15 cellular contexts compared by ENCODE assay signal in genomic region chr1:167328306-167328705, GRCh38.
DNase-seq lines count a peak whose midpoint lies in the region; ATAC-seq and TF ChIP-seq lines count a peak whose summit lies in the region.
"Had no signal": no experiment of that assay in that cellular context is flagged by ENCODE, and none has a peak within 500 bp of the region (broad histone marks: within the 10 kb centered on the region; RNA-seq: fewer than 3 reads in every experiment).

No MANE protein-coding gene starts in this region.

- H3K27me3 Mint-ChIP-seq in GM23338 (ENCODE audit: insufficient read depth, low read depth, poor library complexity): no peaks in the 10 kb centered on the region
- no peaks in the 10 kb centered on the region; the same call in 1 of the 2 replicates for H3K27me3 Mint-ChIP-seq in HFFc6 (ENCODE audit: insufficient read depth)
- H3K27me3 Mint-ChIP-seq: type B pancreatic cell had no signal

- DNase-seq in D341Med (ENCODE audit: low spot score) (peak; percentile 61), GM23338 (ENCODE audit: low spot score) (no peak), NB4 (ENCODE audit: low read depth) (no peak), iPS DF 6.9 (ENCODE audit: low read depth, low spot score) (no peak), NCI-H2171 (lab: John Stamatoyannopoulos, UW) (no peak), HFFc6 (no peak), sciatic nerve (ENCODE audit: low spot score) (no peak), iPS-NIHi7 (ENCODE audit: extremely low spot score) (no peak)
- DNase-seq: activated CD8-positive, alpha-beta memory T cell treated with anti-CD3 and anti-CD28 coated beads for 24 hours; activated gamma-delta T cell treated with Interleukin-2 at 50 U/mL for 16 hours; heart right ventricle; lower lobe of right lung; stimulated activated CD4-positive, alpha-beta T cell treated with anti-CD3 and anti-CD28 coated beads, Interleukin-12 subunit alpha, Interleukin-12 subunit beta, amount 100 ng/mL, for 4 hours had no signal

- WGBS in iPS DF 6.9 (ENCODE audit: insufficient coverage, insufficient read length): no CpG with 5 or more reads among the region's 3 CpGs

- H3K4me3 Mint-ChIP-seq in GM23338 (peak overlapping the region; percentile 57), HFFc6 (no peak overlapping the region)
- H3K4me3 Mint-ChIP-seq: type B pancreatic cell had no signal

- H3K4me1 ChIP-seq in GM23338 (ENCODE audit: insufficient read depth) (peaks cover 44% of the 10 kb centered on the region), iPS DF 6.9 (ENCODE audit: control insufficient read depth, insufficient read depth, low read length) (no peaks in the 10 kb centered on the region; the same call in 1 of the 2 replicates)

- H3K4me1 Mint-ChIP-seq in GM23338: peaks cover 50% of the 10 kb centered on the region
- H3K4me1 Mint-ChIP-seq in HFFc6 (ENCODE audit: low read depth): peaks cover 7% of the 10 kb centered on the region

- TF ChIP-seq CTCF in GM23338 (conservative IDR thresholded peaks at IDR 0.05; ENCODE audit: low read depth in 2 of 2): no peak
- no peak for TF ChIP-seq CTCF in NB4 (IDR thresholded peaks at IDR 0.05; ENCODE audit: low read depth, low read length)
- TF ChIP-seq CTCF in HFFc6 (IDR thresholded peaks at IDR 0.05): no peak

- peaks cover 95% of the 10 kb centered on the region for H3K79me2 ChIP-seq in GM23338 (replicated peaks; ENCODE audit: insufficient read depth)

- no peak overlapping the region for H2AFZ ChIP-seq in GM23338

- H3K27ac Mint-ChIP-seq in GM23338 (peak overlapping the region; percentile 56), HFFc6 (no peak overlapping the region)
- H3K27ac Mint-ChIP-seq: type B pancreatic cell had no signal

- H3K4me3 ChIP-seq in GM23338: peak overlapping the region; percentile 47
- peak overlapping the region; percentile 54 for H3K4me3 ChIP-seq in NB4 (ENCODE audit: low read depth, low read length)
- H3K4me3 ChIP-seq in iPS DF 6.9 (ENCODE audit: low read length): no peak overlapping the region
- H3K4me3 ChIP-seq: cardiac muscle cell, lower lobe of right lung had no signal

- H3K9me3 Mint-ChIP-seq in GM23338 (peaks cover 10% of the 10 kb centered on the region; the same call in 2 of the 3 replicates), HFFc6 (peaks cover under 1% of the 10 kb centered on the region)
- H3K9me3 Mint-ChIP-seq: type B pancreatic cell had no signal

- H3K27ac ChIP-seq in GM23338 (ENCODE audit: low read depth) (peak overlapping the region; percentile 70; the same call in 1 of the 2 replicates), iPS DF 6.9 (ENCODE audit: low read length) (peak overlapping the region; percentile 69)
- H3K27ac ChIP-seq: lower lobe of right lung had no signal

- H3K36me3 Mint-ChIP-seq in GM23338 (ENCODE audit: low read depth) (peaks cover 28% of the 10 kb centered on the region), HFFc6 (ENCODE audit: low read depth) (peaks cover 11% of the 10 kb centered on the region)

- ATAC-seq in GM23338: peak; percentile 37; the same call in 2 of the 3 replicates
- ATAC-seq in sciatic nerve: no peak
- ATAC-seq: heart right ventricle had no signal

- H3K9me3 ChIP-seq in iPS DF 6.9 (ENCODE audit: control insufficient read depth, insufficient read depth, low read length): no peaks in the 10 kb centered on the region

- no peak for TF ChIP-seq POLR2A in NB4 (IDR thresholded peaks at IDR 0.05; ENCODE audit: extremely low read depth, insufficient read length)

- H3F3A ChIP-seq in GM23338 (replicated peaks; ENCODE audit: low read depth): no peaks in the 10 kb centered on the region

- H3K4me2 ChIP-seq in GM23338: peak overlapping the region; percentile 79

- H3K36me3 ChIP-seq in GM23338 (ENCODE audit: insufficient read depth): peaks cover 8% of the 10 kb centered on the region; the same call in 1 of the 2 replicates
- H3K36me3 ChIP-seq in iPS DF 6.9 (ENCODE audit: control insufficient read depth, insufficient read depth, low read length): no peaks in the 10 kb centered on the region
- H3K36me3 ChIP-seq: lower lobe of right lung had no signal

- intact Hi-C loops in sciatic nerve (cut with DNase I): no loop called here

- H3K27me3 ChIP-seq in GM23338 (ENCODE audit: insufficient read depth): no peaks in the 10 kb centered on the region
- H3K27me3 ChIP-seq in iPS DF 6.9 (ENCODE audit: control insufficient read depth, insufficient read depth, low read length): no peaks in the 10 kb centered on the region
- H3K27me3 ChIP-seq: cardiac muscle cell, heart right ventricle had no signal

- 0 out of 2 replicates have a peak, but pooled peaks cover 2% of the 10 kb centered on the region for H3K9me2 ChIP-seq in GM23338 (ENCODE audit: insufficient read depth)

- H4K20me1 ChIP-seq in GM23338 (replicated peaks; ENCODE audit: insufficient read depth): peaks cover 10% of the 10 kb centered on the region

TF ChIP-seq in GM23338, 12 proteins besides CTCF, POLR2A, EP300 and RAD21 (continues in another document):
- TF ChIP-seq ZNF114 (CRISPR knock-in tag; IDR thresholded peaks at IDR 0.05) (no peak), JUNB (IDR thresholded peaks at IDR 0.05; ENCODE audit: unreplicated experiment) (no peak), NANOG (IDR thresholded peaks at IDR 0.05; ENCODE audit: borderline replicate concordance) (no peak), ZNF462 (CRISPR knock-in tag; IDR thresholded peaks at IDR 0.05) (no peak), ETS1 (IDR thresholded peaks at IDR 0.05) (no peak), EZH2phosphoT487 (IDR thresholded peaks at IDR 0.05; ENCODE audit: unreplicated experiment) (no peak), CREB1 (CRISPR knock-in tag; IDR thresholded peaks at IDR 0.05; ENCODE audit: low read depth) (no peak), STAT1 (IDR thresholded peaks at IDR 0.05; ENCODE audit: unreplicated experiment) (no peak)
